Comparison of ENCODE assay signal across 17 cellular contexts in the genomic region with DNA sequence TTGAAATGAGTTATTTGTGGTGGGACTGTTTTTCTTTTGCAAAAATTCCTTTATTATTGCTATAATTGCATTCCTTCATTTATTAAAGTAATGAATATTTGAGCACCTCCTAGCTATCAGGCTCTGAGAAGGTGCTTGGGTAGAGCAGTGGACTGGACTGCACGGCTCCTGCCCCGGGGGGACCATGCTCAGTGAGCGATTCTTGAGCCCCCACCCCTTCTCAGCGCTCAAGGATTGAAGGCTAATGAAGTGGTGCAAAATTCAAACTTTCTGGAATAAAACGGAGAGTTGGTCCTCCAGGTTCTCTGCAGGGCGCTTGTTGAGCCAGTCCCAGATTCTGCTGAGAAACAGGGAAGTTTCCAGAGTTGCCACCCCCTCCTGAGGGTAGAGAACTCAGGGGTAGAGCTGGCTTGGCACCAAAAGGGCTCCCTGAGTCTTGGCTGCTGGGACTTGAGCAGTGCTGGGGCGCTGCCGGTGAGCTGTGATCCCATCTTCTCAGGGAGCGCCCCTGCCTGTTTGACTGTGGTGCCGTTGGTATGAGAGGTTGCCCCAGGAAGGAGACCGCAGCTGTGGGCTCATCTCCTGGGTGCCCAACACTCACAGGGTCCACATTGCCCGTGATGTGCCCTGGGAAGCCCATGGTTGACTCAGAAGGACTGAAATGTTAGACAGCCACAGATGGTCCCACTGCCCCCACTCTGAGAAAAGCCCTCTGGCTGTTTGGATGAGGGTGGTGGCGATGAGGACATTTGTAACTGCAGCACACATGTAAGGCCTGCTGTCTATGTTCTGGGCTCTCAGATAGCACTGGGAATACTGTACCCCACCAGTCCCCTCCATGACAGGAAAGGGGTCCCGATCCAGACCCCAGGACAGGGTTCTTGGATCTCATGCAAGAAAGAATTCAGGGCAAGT. TPM values are rescaled to one million over a fixed set of nuclear protein-coding genes. Genes with fewer than 3 reads are reported as not detected.
DNase-seq lines count a peak whose midpoint lies in the region; ATAC-seq and TF ChIP-seq lines count a peak whose summit lies in the region.
"Had no signal": no experiment of that assay in that cellular context is flagged by ENCODE, and none has a peak within 500 bp of the region (broad histone marks: within the 10 kb centered on the region; RNA-seq: fewer than 3 reads in every experiment).

No MANE protein-coding gene starts in this region.

- H3K27me3 Mint-ChIP-seq in T-helper 1 cell treated with Interleukin-12 subunit alpha and Interleukin-12 subunit beta and Interleukin-4 antibody, amounts not matched to agents 30 μg/mL and 1 μg/mL, for 36 hours (ENCODE audit: low read depth), result no peaks in the 10 kb centered on the region
- H3K27me3 Mint-ChIP-seq in activated T-helper 2 cell treated with anti-CD3 and anti-CD28 coated beads, Interferon-gamma antibody, Interleukin-2, Interleukin-4, amounts not matched to agents 10 μg/mL and 5 μg/mL and 100 μg/mL, durations not matched to agents 14 hours and 24 hours and 36 hours (ENCODE audit: low read depth), result no peaks in the 10 kb centered on the region
- no peaks in the 10 kb centered on the region for H3K27me3 Mint-ChIP-seq in natural killer cell (ENCODE audit: low read depth in 2 of 2)
- H3K27me3 Mint-ChIP-seq: activated B cell treated with CpG ODN at 0.5 μM for 24 hours; stimulated activated naive CD8-positive, alpha-beta T cell treated with anti-CD3 and anti-CD28 coated beads, Interleukin-15, amount 100 ng/mL, for 72 hours had no signal

- H3K27ac Mint-ChIP-seq in T-helper 1 cell treated with Interleukin-12 subunit alpha and Interleukin-12 subunit beta and Interleukin-4 antibody, amounts not matched to agents 30 μg/mL and 1 μg/mL, for 36 hours, result peak overlapping the region; percentile 94
- H3K27ac Mint-ChIP-seq in activated T-helper 2 cell treated with anti-CD3 and anti-CD28 coated beads, Interferon-gamma antibody, Interleukin-2, Interleukin-4, amounts not matched to agents 10 μg/mL and 5 μg/mL and 100 μg/mL, durations not matched to agents 14 hours and 24 hours and 36 hours, result peak overlapping the region; percentile 89
- H3K27ac Mint-ChIP-seq in natural killer cell, result peak overlapping the region; percentile 91 to 96

- H3K4me3 Mint-ChIP-seq in T-helper 1 cell treated with Interleukin-12 subunit alpha and Interleukin-12 subunit beta and Interleukin-4 antibody, amounts not matched to agents 30 μg/mL and 1 μg/mL, for 36 hours, result no peak overlapping the region
- H3K4me3 Mint-ChIP-seq in activated T-helper 2 cell treated with anti-CD3 and anti-CD28 coated beads, Interferon-gamma antibody, Interleukin-2, Interleukin-4, amounts not matched to agents 10 μg/mL and 5 μg/mL and 100 μg/mL, durations not matched to agents 14 hours and 24 hours and 36 hours (ENCODE audit: low read depth), result no peak overlapping the region
- no peak overlapping the region for H3K4me3 Mint-ChIP-seq in natural killer cell

- DNase-seq in T-helper 1 cell, result no peak
- peak; percentile 55 for DNase-seq in Daoy (ENCODE audit: low read depth)
- DNase-seq in activated T-helper 2 cell treated with anti-CD3 and anti-CD28 coated beads, Interferon-gamma antibody, Interleukin-2, Interleukin-4, amounts not matched to agents 10 μg/mL and 5 μg/mL and 100 μg/mL, durations not matched to agents 14 hours and 24 hours and 36 hours (ENCODE audit: low spot score), result no peak
- DNase-seq in natural killer cell, result no peak
- no peak for DNase-seq in NCI-H345 treated with DMSO at 0.1 percent for 48 hours (lab: John Stamatoyannopoulos, UW; ENCODE audit: unreplicated experiment)
- DNase-seq in inferior parietal cortex (ENCODE audit: extremely low spot score), result no peak
- DNase-seq: activated B cell treated with CpG ODN at 0.5 μM for 24 hours; DMS79 treated with DMSO at 0.1 percent for 48 hours; foreskin fibroblast; IMR-90; left lung; MV-4-11; NK-92 treated with Interleukin-12 subunit alpha and Interleukin-12 subunit beta, amount 100 ng/mL, for 24 hours had no signal

- H3K36me3 Mint-ChIP-seq in T-helper 1 cell treated with Interleukin-12 subunit alpha and Interleukin-12 subunit beta and Interleukin-4 antibody, amounts not matched to agents 30 μg/mL and 1 μg/mL, for 36 hours (ENCODE audit: low read depth), result peaks cover 1% of the 10 kb centered on the region
- H3K36me3 Mint-ChIP-seq in activated T-helper 2 cell treated with anti-CD3 and anti-CD28 coated beads, Interferon-gamma antibody, Interleukin-2, Interleukin-4, amounts not matched to agents 10 μg/mL and 5 μg/mL and 100 μg/mL, durations not matched to agents 14 hours and 24 hours and 36 hours (ENCODE audit: low read depth), result peaks cover 10% of the 10 kb centered on the region
- no peaks in the 10 kb centered on the region for H3K36me3 Mint-ChIP-seq in natural killer cell

- intact Hi-C loops in activated T-helper 2 cell treated with anti-CD3 and anti-CD28 coated beads, Interferon-gamma antibody, Interleukin-2, Interleukin-4, amounts not matched to agents 10 μg/mL and 5 μg/mL and 100 μg/mL, durations not matched to agents 14 hours and 24 hours and 36 hours (cut with micrococcal nuclease), result loop anchor here (1.0 to 2.0 kb wide), 2 partner anchors 10 to 101 kb away; no protein-coding TSS in a partner anchor
- intact Hi-C loops in natural killer cell (cut with micrococcal nuclease), result no loop called here

- peaks cover 89% of the 10 kb centered on the region for H3K4me1 Mint-ChIP-seq in T-helper 1 cell treated with Interleukin-12 subunit alpha and Interleukin-12 subunit beta and Interleukin-4 antibody, amounts not matched to agents 30 μg/mL and 1 μg/mL, for 36 hours (ENCODE audit: low read depth)
- peaks cover 84% of the 10 kb centered on the region for H3K4me1 Mint-ChIP-seq in activated T-helper 2 cell treated with anti-CD3 and anti-CD28 coated beads, Interferon-gamma antibody, Interleukin-2, Interleukin-4, amounts not matched to agents 10 μg/mL and 5 μg/mL and 100 μg/mL, durations not matched to agents 14 hours and 24 hours and 36 hours (ENCODE audit: low read depth)
- peaks cover 66 to 84% of the 10 kb centered on the region in 2 donors for H3K4me1 Mint-ChIP-seq in natural killer cell

- TF ChIP-seq CTCF in natural killer cell (IDR thresholded peaks at IDR 0.05), result no peak

- ATAC-seq in natural killer cell (no peak), GM19463 (IDR thresholded peaks at IDR 0.05; ENCODE audit: unreplicated experiment) (no peak)
- ATAC-seq: A549; left lung; stimulated activated naive CD8-positive, alpha-beta T cell treated with anti-CD3 and anti-CD28 coated beads, Interleukin-15, amount 100 ng/mL, for 72 hours had no signal

- H3K9me3 Mint-ChIP-seq in T-helper 1 cell treated with Interleukin-12 subunit alpha and Interleukin-12 subunit beta and Interleukin-4 antibody, amounts not matched to agents 30 μg/mL and 1 μg/mL, for 36 hours, result no peaks in the 10 kb centered on the region
- no peaks in the 10 kb centered on the region for H3K9me3 Mint-ChIP-seq in activated T-helper 2 cell treated with anti-CD3 and anti-CD28 coated beads, Interferon-gamma antibody, Interleukin-2, Interleukin-4, amounts not matched to agents 10 μg/mL and 5 μg/mL and 100 μg/mL, durations not matched to agents 14 hours and 24 hours and 36 hours
- no peaks in the 10 kb centered on the region for H3K9me3 Mint-ChIP-seq in natural killer cell
- H3K9me3 Mint-ChIP-seq: activated B cell treated with CpG ODN at 0.5 μM for 24 hours; stimulated activated naive CD8-positive, alpha-beta T cell treated with anti-CD3 and anti-CD28 coated beads, Interleukin-15, amount 100 ng/mL, for 72 hours had no signal

RNA-seq across cellular contexts. Expression of a gene that starts 20.0 kb away (rescaled TPM):
- 55.3 and 59.5 TPM in 2 replicates for total RNA-seq in Daoy (2014; rRNA removed; shearing (Covaris generic))
- total RNA-seq in activated T-helper 2 cell treated with anti-CD3 and anti-CD28 coated beads, Interferon-gamma antibody, Interleukin-2, Interleukin-4, amounts not matched to agents 10 μg/mL and 5 μg/mL and 100 μg/mL, durations not matched to agents 14 hours and 24 hours and 36 hours, result 96.5 and 101 TPM in 2 replicates
- total RNA-seq in natural killer cell, result 10 to 100 TPM; 46.4 to 63.1 (median 59.2) TPM
